25 cellular contexts compared by ENCODE assay signal in genomic region chrX:97704881-97705280, GRCh38.
"Had no signal": no experiment of that assay in that cellular context is flagged by ENCODE, and none has a peak within 500 bp of the region (broad histone marks: within the 10 kb centered on the region; RNA-seq: fewer than 3 reads in every experiment).

No MANE protein-coding gene starts in this region.

- DNase-seq: activated CD4-positive, alpha-beta T cell treated with anti-CD3 and anti-CD28 coated beads for 48 hours; activated CD4-positive, alpha-beta T cell treated with anti-CD3 and anti-CD28 coated beads, Interleukin-2, amount 50 U/mL, for 4 hours; activated CD4-positive, CD25-positive, alpha-beta regulatory T cell treated with anti-CD3 and anti-CD28 coated beads, Interleukin-2, amount 50 U/mL, for 72 hours; activated CD8-positive, alpha-beta memory T cell treated with anti-CD3 and anti-CD28 coated beads, Interleukin-2, amount 10 ng/mL, durations not matched to agents 7 days and 5 days; activated CD8-positive, alpha-beta T cell treated with anti-CD3 and anti-CD28 coated beads, Interleukin-2, amount 10 ng/mL, durations not matched to agents 7 days and 5 days; activated effector memory CD4-positive, alpha-beta T cell treated with Interleukin-2 at 50 U/mL for 16 hours; activated naive CD4-positive, alpha-beta T cell; activated T-cell treated with anti-CD3 and anti-CD28 coated beads, Interleukin-2, amount 50 U/mL, for 24 hours; body of pancreas; KG1; NCI-H1048; NCI-H1436 treated with DMSO at 0.1 percent for 48 hours; NCI-H1930; NCI-H2171 treated with DMSO at 0.1 percent for 48 hours; NCI-H226; NCI-H526; PC-3; SIG-M5; T-helper 17 cell; T-helper 9 cell had no signal

- H3K36me3 ChIP-seq: ascending aorta had no signal

- H3K4me1 ChIP-seq: ascending aorta, body of pancreas had no signal

- H3K27ac ChIP-seq: ascending aorta, body of pancreas had no signal

- H3K9me3 ChIP-seq: ascending aorta, body of pancreas had no signal

- ATAC-seq: activated CD8-positive, alpha-beta memory T cell treated with anti-CD3 and anti-CD28 coated beads, Interleukin-2, amount 10 ng/mL, durations not matched to agents 7 days and 5 days; activated CD8-positive, alpha-beta T cell treated with anti-CD3 and anti-CD28 coated beads, Interleukin-2, amount 10 ng/mL, durations not matched to agents 7 days and 5 days; body of pancreas; PC-3; T-helper 17 cell; WTC11 had no signal

- H3K27me3 ChIP-seq: ascending aorta, body of pancreas had no signal

- FAIRE-seq: bronchial epithelial cell, colon, RCC 7860 had no signal

- H3K4me3 ChIP-seq: ascending aorta, body of pancreas had no signal
